ENCODE assay signal across 1 cellular context in the genomic region with DNA sequence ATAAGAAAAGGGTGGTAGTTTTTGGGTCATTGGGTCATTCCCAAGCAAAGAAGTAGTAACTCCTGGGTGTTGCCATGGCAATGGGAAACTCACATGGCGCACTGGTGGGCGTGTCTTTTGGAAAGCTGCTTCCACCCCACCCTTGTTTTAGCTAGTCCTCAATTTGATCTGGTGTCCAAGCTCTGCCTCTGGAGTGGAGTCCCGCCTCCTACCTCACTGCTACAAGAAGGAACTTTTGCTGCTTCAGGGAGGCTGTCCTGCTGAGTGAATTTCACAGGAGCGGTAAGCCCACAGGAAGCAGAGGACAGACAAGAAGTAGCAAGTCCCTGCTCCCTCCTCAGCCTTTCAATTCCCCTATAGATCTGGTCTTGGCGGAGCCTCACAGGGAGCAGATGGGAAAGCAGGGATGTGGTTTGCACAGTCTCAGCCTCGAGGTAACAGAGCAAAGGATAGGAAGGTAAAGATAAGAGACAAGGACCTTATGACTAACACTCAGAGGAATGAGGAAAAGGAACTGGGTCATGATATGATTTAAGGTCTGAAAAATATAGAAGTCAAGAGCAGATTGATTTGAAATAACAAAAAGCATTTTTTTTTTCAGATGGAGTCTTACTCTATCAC.
TF ChIP-seq lines count a peak whose summit lies in the region.

No MANE protein-coding gene starts in this region.

TF ChIP-seq in SK-N-SH, 30 proteins besides CTCF, POLR2A, EP300 and RAD21 (continued from another document):
- TF ChIP-seq REST (IDR thresholded peaks at IDR 0.05; ENCODE audit: low read depth, low read length) (no peak), TEAD4 (IDR thresholded peaks at IDR 0.05; ENCODE audit: borderline replicate concordance, insufficient read depth) (no peak), ELF1 (IDR thresholded peaks at IDR 0.05) (no peak), MAX (IDR thresholded peaks at IDR 0.05; ENCODE audit: low read depth) (no peak), POLR2AphosphoS5 (IDR thresholded peaks at IDR 0.05; ENCODE audit: low read depth, low read length) (no peak), EZH2phosphoT487 (IDR thresholded peaks at IDR 0.05; ENCODE audit: borderline replicate concordance, low read depth) (no peak), CHD2 (IDR thresholded peaks at IDR 0.05; ENCODE audit: low read length, partially characterized antibody) (no peak), NFIC (IDR thresholded peaks at IDR 0.05; ENCODE audit: borderline replicate concordance) (no peak), FOSL2 (IDR thresholded peaks at IDR 0.05; ENCODE audit: borderline replicate concordance, low read depth) (no peak; the same call in 1 of the 2 replicates), RFX5 (IDR thresholded peaks at IDR 0.05; ENCODE audit: low read length) (no peak), MXI1 (IDR thresholded peaks at IDR 0.05; ENCODE audit: low read depth, low read length) (no peak), FOXM1 (IDR thresholded peaks at IDR 0.05; ENCODE audit: low read depth) (no peak), TAF1 (IDR thresholded peaks at IDR 0.05; ENCODE audit: borderline replicate concordance, low read depth, low read length) (no peak)
- TF ChIP-seq, protein P1, sequence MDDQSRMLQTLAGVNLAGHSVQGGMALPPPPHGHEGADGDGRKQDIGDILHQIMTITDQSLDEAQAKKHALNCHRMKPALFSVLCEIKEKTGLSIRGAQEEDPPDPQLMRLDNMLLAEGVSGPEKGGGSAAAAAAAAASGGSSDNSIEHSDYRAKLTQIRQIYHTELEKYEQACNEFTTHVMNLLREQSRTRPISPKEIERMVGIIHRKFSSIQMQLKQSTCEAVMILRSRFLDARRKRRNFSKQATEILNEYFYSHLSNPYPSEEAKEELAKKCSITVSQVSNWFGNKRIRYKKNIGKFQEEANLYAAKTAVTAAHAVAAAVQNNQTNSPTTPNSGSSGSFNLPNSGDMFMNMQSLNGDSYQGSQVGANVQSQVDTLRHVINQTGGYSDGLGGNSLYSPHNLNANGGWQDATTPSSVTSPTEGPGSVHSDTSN (IDR thresholded peaks at IDR 0.05): no peak
- TF ChIP-seq, protein P2, sequence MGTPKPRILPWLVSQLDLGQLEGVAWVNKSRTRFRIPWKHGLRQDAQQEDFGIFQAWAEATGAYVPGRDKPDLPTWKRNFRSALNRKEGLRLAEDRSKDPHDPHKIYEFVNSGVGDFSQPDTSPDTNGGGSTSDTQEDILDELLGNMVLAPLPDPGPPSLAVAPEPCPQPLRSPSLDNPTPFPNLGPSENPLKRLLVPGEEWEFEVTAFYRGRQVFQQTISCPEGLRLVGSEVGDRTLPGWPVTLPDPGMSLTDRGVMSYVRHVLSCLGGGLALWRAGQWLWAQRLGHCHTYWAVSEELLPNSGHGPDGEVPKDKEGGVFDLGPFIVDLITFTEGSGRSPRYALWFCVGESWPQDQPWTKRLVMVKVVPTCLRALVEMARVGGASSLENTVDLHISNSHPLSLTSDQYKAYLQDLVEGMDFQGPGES (IDR thresholded peaks at IDR 0.05; ENCODE audit: low read depth, low read length): no peak
